8 cellular contexts compared by ENCODE assay signal in genomic region chr14:63543000-63543825, GRCh38.
DNase-seq lines count a peak whose midpoint lies in the region; ATAC-seq and TF ChIP-seq lines count a peak whose summit lies in the region.

Gene PPP2R5E (minus strand): TSS chr14:63543377. CDS start chr14:63539685, 3,692 bp downstream.

- no peak for TF ChIP-seq CTCF in MM.1S (IDR thresholded peaks at IDR 0.05; ENCODE audit: low read length)
- TF ChIP-seq CTCF in nephron progenitor cell (IDR thresholded peaks at IDR 0.05): no peak

- H3K9ac ChIP-seq in ES-I3 (ENCODE audit: low read depth, low read length): peak within 1 kb of the TSS; percentile 98
- H3K9ac ChIP-seq in MM.1S (ENCODE audit: low read length): peak within 1 kb of the TSS; percentile 68

- H3K27me3 ChIP-seq in HAP-1 (ENCODE audit: low read depth) (no peaks in the 10 kb centered on the region), MM.1S (replicated peaks; ENCODE audit: insufficient read depth, low read length) (no peaks in the 10 kb centered on the region)

- no peaks in the 10 kb centered on the region for H4K20me1 ChIP-seq in MM.1S (ENCODE audit: insufficient read depth, low read length)

- peak; percentile 97 for ATAC-seq in stimulated activated naive CD8-positive, alpha-beta T cell treated with anti-CD3 and anti-CD28 coated beads, Interleukin-15, amount 100 ng/mL, for 72 hours

- no peaks in the 10 kb centered on the region for H3K9me2 ChIP-seq in MM.1S (replicated peaks; ENCODE audit: insufficient read depth, low read length)

- H3K4me3 ChIP-seq in HAP-1: peak within 1 kb of the TSS; percentile 97
- peak within 1 kb of the TSS; percentile 78 for H3K4me3 ChIP-seq in MM.1S (ENCODE audit: low read length)

- H3K9me3 Mint-ChIP-seq in nephron progenitor cell: no peaks in the 10 kb centered on the region
- H3K9me3 Mint-ChIP-seq in stimulated activated naive CD8-positive, alpha-beta T cell treated with anti-CD3 and anti-CD28 coated beads, Interleukin-15, amount 100 ng/mL, for 72 hours: no peaks in the 10 kb centered on the region

- H3K27me3 Mint-ChIP-seq in nephron progenitor cell (ENCODE audit: low read depth, poor library complexity): peaks cover 3% of the 10 kb centered on the region
- no peaks in the 10 kb centered on the region for H3K27me3 Mint-ChIP-seq in stimulated activated naive CD8-positive, alpha-beta T cell treated with anti-CD3 and anti-CD28 coated beads, Interleukin-15, amount 100 ng/mL, for 72 hours

- H3F3A ChIP-seq in MM.1S (ENCODE audit: insufficient read depth, low read length): no peaks in the 10 kb centered on the region

- H2AFZ ChIP-seq in MM.1S (ENCODE audit: low read length): peak within 1 kb of the TSS; percentile 67

- H3K79me2 ChIP-seq in MM.1S (ENCODE audit: low read length): peaks cover 33% of the 10 kb centered on the region

- H3K27ac ChIP-seq in MM.1S (ENCODE audit: low read length): peak within 1 kb of the TSS; percentile 34; the same call in 1 of the 2 replicates

- peaks cover 39% of the 10 kb centered on the region for H3K4me1 Mint-ChIP-seq in nephron progenitor cell
- H3K4me1 Mint-ChIP-seq in stimulated activated naive CD8-positive, alpha-beta T cell treated with anti-CD3 and anti-CD28 coated beads, Interleukin-15, amount 100 ng/mL, for 72 hours: peaks cover 19% of the 10 kb centered on the region

- H3K36me3 ChIP-seq in ES-I3 (ENCODE audit: insufficient read depth, low read length): peaks cover 6% of the 10 kb centered on the region; the same call in 1 of the 2 replicates
- peaks cover 20% of the 10 kb centered on the region for H3K36me3 ChIP-seq in HAP-1 (replicated peaks)
- no peaks in the 10 kb centered on the region for H3K36me3 ChIP-seq in MM.1S (replicated peaks; ENCODE audit: insufficient read depth, low read length)

- DNase-seq in HAP-1 (ENCODE audit: low spot score in 2 of 2): peak; percentile 99
- DNase-seq in MM.1S: peak; percentile 92
- DNase-seq in SIG-M5 (lab: John Stamatoyannopoulos, UW): peak; percentile 78
- peak; percentile 84 for DNase-seq in activated gamma-delta T cell (lab: John Stamatoyannopoulos, UW)
- DNase-seq in fibroblast of the conjunctiva (ENCODE audit: low read depth): peak; percentile 97
- DNase-seq in nephron progenitor cell: peak; percentile 96
- DNase-seq in stimulated activated naive CD8-positive, alpha-beta T cell treated with anti-CD3 and anti-CD28 coated beads, Interleukin-15, amount 100 ng/mL, for 72 hours: peak; percentile 97 to 99

- H3K27ac Mint-ChIP-seq in nephron progenitor cell: peak within 1 kb of the TSS; percentile 72
- peak within 1 kb of the TSS; percentile 95 to 96 for H3K27ac Mint-ChIP-seq in stimulated activated naive CD8-positive, alpha-beta T cell treated with anti-CD3 and anti-CD28 coated beads, Interleukin-15, amount 100 ng/mL, for 72 hours

- peaks cover 16% of the 10 kb centered on the region for H3K36me3 Mint-ChIP-seq in nephron progenitor cell (ENCODE audit: low read depth)

- H3K9me3 ChIP-seq in ES-I3 (ENCODE audit: control insufficient read depth, insufficient read depth, low read length) (no peaks in the 10 kb centered on the region), HAP-1 (no peaks in the 10 kb centered on the region; the same call in 1 of the 2 replicates), MM.1S (replicated peaks; ENCODE audit: insufficient read depth, low read length) (no peaks in the 10 kb centered on the region)

- peak within 1 kb of the TSS; percentile 91 for H3K4me3 Mint-ChIP-seq in nephron progenitor cell
- peak within 1 kb of the TSS; percentile 89 to 96 for H3K4me3 Mint-ChIP-seq in stimulated activated naive CD8-positive, alpha-beta T cell treated with anti-CD3 and anti-CD28 coated beads, Interleukin-15, amount 100 ng/mL, for 72 hours

- peak within 1 kb of the TSS; percentile 63 for H3K4me2 ChIP-seq in MM.1S (ENCODE audit: low read depth, low read length)

- H3K4me1 ChIP-seq in ES-I3 (ENCODE audit: insufficient read depth, low read length): peaks cover 3% of the 10 kb centered on the region; the same call in 1 of the 2 replicates
- H3K4me1 ChIP-seq in HAP-1: peaks cover 17% of the 10 kb centered on the region
- peaks cover 5% of the 10 kb centered on the region; the same call in 1 of the 2 replicates for H3K4me1 ChIP-seq in MM.1S (ENCODE audit: low read length)

- in situ Hi-C loops in HAP-1 (cut with MboI; ENCODE audit: low sequenced_read_pairs): no loop called here

Comparison
In these comparisons a context has a peak if more than half of its experiments do, and no peak if none do; other contexts are left out.
1. Peak in every context shown above with its lines: DNase-seq, ATAC-seq, H3K4me3 ChIP-seq and H3K27ac ChIP-seq.